In genomic region chr20:17625246-17626051, GRCh38 we compare ENCODE assay signal across 15 cellular contexts. TPM values are rescaled to one million over a fixed set of nuclear protein-coding genes. Genes with fewer than 3 reads are reported as not detected.
DNase-seq lines count a peak whose midpoint lies in the region; ATAC-seq and TF ChIP-seq lines count a peak whose summit lies in the region.
"Had no signal": no experiment of that assay in that cellular context is flagged by ENCODE, and none has a peak within 500 bp of the region (broad histone marks: within the 10 kb centered on the region; RNA-seq: fewer than 3 reads in every experiment).

No MANE protein-coding gene starts in this region.

- H3K9me3 Mint-ChIP-seq in stimulated activated naive CD8-positive, alpha-beta T cell treated with anti-CD3 and anti-CD28 coated beads, Interleukin-15, amount 100 ng/mL, for 72 hours, result no peaks in the 10 kb centered on the region
- peaks cover 15% of the 10 kb centered on the region for H3K9me3 Mint-ChIP-seq in glutamatergic neuron (ENCODE audit: unreplicated experiment)
- H3K9me3 Mint-ChIP-seq: CD8-positive, alpha-beta memory T cell had no signal

- no peak overlapping the region for H3K4me2 ChIP-seq in neuronal stem cell (ENCODE audit: insufficient read depth, low read length, poor library complexity, severe bottlenecking)

- peaks cover 3% of the 10 kb centered on the region for H3K79me1 ChIP-seq in neuronal stem cell (ENCODE audit: low read depth, low read length)

- no peaks in the 10 kb centered on the region for H3K27me3 Mint-ChIP-seq in stimulated activated naive CD8-positive, alpha-beta T cell treated with anti-CD3 and anti-CD28 coated beads, Interleukin-15, amount 100 ng/mL, for 72 hours
- peaks cover 14% of the 10 kb centered on the region for H3K27me3 Mint-ChIP-seq in glutamatergic neuron (ENCODE audit: unreplicated experiment)
- H3K27me3 Mint-ChIP-seq: CD8-positive, alpha-beta memory T cell had no signal

- H2BK15ac ChIP-seq in neuronal stem cell (ENCODE audit: low read length), result no peak overlapping the region

- H2BK120ac ChIP-seq in neuronal stem cell (ENCODE audit: low read depth, low read length), result no peak overlapping the region

- no peak overlapping the region for H3K18ac ChIP-seq in neuronal stem cell (ENCODE audit: low read length)

- H3K36me3 ChIP-seq in neuronal stem cell (replicated peaks in 1 of 2; ENCODE audit: control insufficient read depth in 2 of 2, insufficient read depth in 2 of 2, low read length in 2 of 2), result peaks cover 21 to 40% of the 10 kb centered on the region in 2 donors

- H2AFZ ChIP-seq in neuronal stem cell (ENCODE audit: low read length), result no peak overlapping the region

- H4K91ac ChIP-seq in neuronal stem cell (ENCODE audit: low read depth, low read length, poor library complexity), result no peak overlapping the region

- no peak for DNase-seq in stimulated activated naive CD8-positive, alpha-beta T cell treated with anti-CD3 and anti-CD28 coated beads, Interleukin-15, amount 100 ng/mL, for 72 hours
- no peak for DNase-seq in stimulated activated naive CD8-positive, alpha-beta T cell treated with anti-CD3 and anti-CD28 coated beads, Interleukin-15, Interleukin-2, amounts not matched to agents 100 U/mL and 50 U/mL, for 24 hours
- DNase-seq in glutamatergic neuron (peak; percentile 14), neuronal stem cell (ENCODE audit: low spot score) (no peak), coronary artery (ENCODE audit: low spot score) (no peak), NCI-H2081 (lab: John Stamatoyannopoulos, UW) (no peak), NCI-H82 treated with DMSO at 0.1 percent for 48 hours (lab: John Stamatoyannopoulos, UW; ENCODE audit: unreplicated experiment) (no peak)
- DNase-seq: activated gamma-delta T cell treated with Interleukin-2 at 50 U/mL for 16 hours, DND-41, NCI-H1417 treated with DMSO at 0.1 percent for 48 hours, NCI-H226 had no signal

- H3K36me3 Mint-ChIP-seq in glutamatergic neuron (ENCODE audit: unreplicated experiment), result peaks cover 9% of the 10 kb centered on the region

- no peak overlapping the region for H4K8ac ChIP-seq in neuronal stem cell (ENCODE audit: low read depth, low read length)

- H3K4ac ChIP-seq in neuronal stem cell (ENCODE audit: low read length), result no peak overlapping the region

- H3K4me3 Mint-ChIP-seq in stimulated activated naive CD8-positive, alpha-beta T cell treated with anti-CD3 and anti-CD28 coated beads, Interleukin-15, amount 100 ng/mL, for 72 hours, result no peak overlapping the region
- H3K4me3 Mint-ChIP-seq in glutamatergic neuron (ENCODE audit: unreplicated experiment), result peak overlapping the region; percentile 43
- H3K4me3 Mint-ChIP-seq: CD8-positive, alpha-beta memory T cell had no signal

- H3K9ac ChIP-seq in neuronal stem cell (ENCODE audit: low read depth, low read length, poor library complexity), result peak overlapping the region; percentile 35

- H3K27ac ChIP-seq in neuronal stem cell (replicated peaks; ENCODE audit: low read length) (no peak overlapping the region), coronary artery (peak overlapping the region in 1 of 2 donors; percentile 16)
- H3K27ac ChIP-seq: VCaP had no signal

- H3K9me3 ChIP-seq in neuronal stem cell (replicated peaks in 1 of 2; ENCODE audit: control insufficient read depth in 2 of 2, insufficient read depth in 1 of 2, low read depth in 1 of 2, low read length in 2 of 2), result no peaks in the 10 kb centered on the region

- peak overlapping the region; percentile 44 for H3K23ac ChIP-seq in neuronal stem cell (ENCODE audit: low read depth, low read length, poor library complexity)

- H3K27ac Mint-ChIP-seq in stimulated activated naive CD8-positive, alpha-beta T cell treated with anti-CD3 and anti-CD28 coated beads, Interleukin-15, amount 100 ng/mL, for 72 hours, result no peak overlapping the region
- H3K27ac Mint-ChIP-seq in glutamatergic neuron (ENCODE audit: unreplicated experiment), result peak overlapping the region; percentile 77

- no peak overlapping the region for H3K14ac ChIP-seq in neuronal stem cell (ENCODE audit: low read length)

- H3K27me3 ChIP-seq in neuronal stem cell (ENCODE audit: control insufficient read depth in 3 of 3, insufficient read depth in 3 of 3, low read depth in 1 of 3, low read length in 3 of 3), result no peaks in the 10 kb centered on the region

- no peaks in the 10 kb centered on the region for H3K4me1 Mint-ChIP-seq in stimulated activated naive CD8-positive, alpha-beta T cell treated with anti-CD3 and anti-CD28 coated beads, Interleukin-15, amount 100 ng/mL, for 72 hours
- H3K4me1 Mint-ChIP-seq in glutamatergic neuron (ENCODE audit: low read depth, unreplicated experiment), result peaks cover 34% of the 10 kb centered on the region
- H3K4me1 Mint-ChIP-seq: CD8-positive, alpha-beta memory T cell had no signal

- H3K4me1 ChIP-seq in neuronal stem cell (ENCODE audit: control insufficient read depth in 2 of 2, insufficient read depth in 1 of 2, low read depth in 1 of 2, low read length in 2 of 2), result peaks cover 0 to 3% of the 10 kb centered on the region in 2 donors

- WGBS in neuronal stem cell (ENCODE audit: extremely low coverage in 2 of 2, insufficient read length in 2 of 2, insufficient replicate concordance in 1 of 2), 2 donors, result no CpG with 5 or more reads among the region's 27 CpGs

- H3K4me3 ChIP-seq in neuronal stem cell (ENCODE audit: low read length in 2 of 2), result no peak overlapping the region
- no peak overlapping the region for H3K4me3 ChIP-seq in coronary artery

- no peak overlapping the region for H2BK5ac ChIP-seq in neuronal stem cell (ENCODE audit: low read length)

- H2BK12ac ChIP-seq in neuronal stem cell (ENCODE audit: low read length), result no peak overlapping the region

- no peak overlapping the region for H2AK5ac ChIP-seq in neuronal stem cell (ENCODE audit: low read depth, low read length)

- ATAC-seq in stimulated activated naive CD8-positive, alpha-beta T cell treated with anti-CD3 and anti-CD28 coated beads, Interleukin-15, amount 100 ng/mL, for 72 hours, result peak; percentile 10
- no peak for ATAC-seq in stimulated activated naive CD8-positive, alpha-beta T cell treated with anti-CD3 and anti-CD28 coated beads, Interleukin-15, Interleukin-2, amounts not matched to agents 100 U/mL and 50 U/mL, for 24 hours
- no peak for ATAC-seq in GM18520 (IDR thresholded peaks at IDR 0.05; ENCODE audit: unreplicated experiment)
- ATAC-seq: HCT116 had no signal

- TF ChIP-seq CTCF in glutamatergic neuron (IDR thresholded peaks at IDR 0.05; ENCODE audit: partially characterized antibody, unreplicated experiment), result no peak
- no peak for TF ChIP-seq CTCF in coronary artery (IDR thresholded peaks at IDR 0.05)

RNA-seq across cellular contexts. Expression of gene DSTN, which starts 55.6 kb away (rescaled TPM):
- 233 TPM for total RNA-seq in glutamatergic neuron (ENCODE audit: unreplicated experiment)
- 252 TPM for polyA plus RNA-seq in neuronal stem cell (2013, experiment 1 of 2)
- 243 TPM for polyA plus RNA-seq in neuronal stem cell (2013, experiment 2 of 2)

RNA-seq across cellular contexts. Expression of gene RRBP1, which starts 56.6 kb away (rescaled TPM):
- total RNA-seq in glutamatergic neuron (ENCODE audit: unreplicated experiment), result 63.3 TPM
- polyA plus RNA-seq in neuronal stem cell (2013, experiment 1 of 2), result 22.3 TPM
- 23.5 TPM for polyA plus RNA-seq in neuronal stem cell (2013, experiment 2 of 2)
